In the genomic region with DNA sequence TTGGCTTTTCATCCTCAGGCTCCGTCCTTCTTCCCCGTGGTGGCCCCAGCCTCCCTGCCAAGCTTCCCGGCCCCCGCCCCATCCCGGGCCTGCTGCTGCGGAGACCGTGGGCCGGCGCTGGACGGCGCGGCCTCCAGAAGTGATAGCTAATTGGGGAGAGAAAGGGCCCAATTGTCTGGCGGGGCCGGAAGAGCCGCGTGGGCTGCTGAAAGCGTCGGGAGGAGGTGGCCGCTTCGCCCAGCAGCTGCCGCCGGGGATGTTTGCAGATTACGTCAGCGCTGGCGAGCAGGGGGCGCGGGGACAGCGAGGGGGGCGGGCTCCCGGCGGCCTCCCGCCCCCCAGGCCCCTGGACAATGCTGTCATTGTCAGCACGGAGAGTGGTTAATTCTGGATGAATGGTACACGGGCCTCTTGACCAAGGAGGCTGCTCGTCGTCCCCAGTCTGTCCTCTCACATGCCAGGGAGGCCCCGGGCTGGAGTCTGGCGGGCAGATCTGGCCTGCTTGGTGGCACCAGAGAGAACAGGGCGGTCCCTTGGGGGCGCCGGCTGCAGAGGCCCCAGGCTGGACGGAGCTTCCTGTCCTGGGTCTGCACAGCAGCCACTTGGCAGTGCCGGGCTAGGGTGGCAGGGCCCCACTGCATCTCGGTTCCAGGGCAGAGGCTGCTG, we compare ENCODE assay signal across 9 cellular contexts.
DNase-seq lines count a peak whose midpoint lies in the region; ATAC-seq and TF ChIP-seq lines count a peak whose summit lies in the region.
"Had no signal": no experiment of that assay in that cellular context is flagged by ENCODE, and none has a peak within 500 bp of the region (broad histone marks: within the 10 kb centered on the region; RNA-seq: fewer than 3 reads in every experiment).

No MANE protein-coding gene starts in this region.

- H3K27ac Mint-ChIP-seq in nephron, result peak overlapping the region in 2 of 3 experiments; percentile 73 to 100
- H3K27ac Mint-ChIP-seq: type B pancreatic cell had no signal

- peaks cover 9% of the 10 kb centered on the region for H3K36me3 Mint-ChIP-seq in nephron (ENCODE audit: low read depth)

- no peak for ATAC-seq in HG02571 (IDR thresholded peaks at IDR 0.05; ENCODE audit: unreplicated experiment)

- peaks cover 9% of the 10 kb centered on the region for H3K9me3 Mint-ChIP-seq in nephron

- H3K27me3 Mint-ChIP-seq in nephron (ENCODE audit: low read depth), result peaks cover 16% of the 10 kb centered on the region

- DNase-seq in C1 segment of cervical spinal cord (lab: John Stamatoyannopoulos, UW) (peak in 13 of 14 donors; percentile 35 to 93 (median 79)), NCI-H1105 treated with DMSO at 0.1 percent for 48 hours (lab: John Stamatoyannopoulos, UW) (peak; percentile 37), epidermal melanocyte (ENCODE audit: insufficient read length, low spot score) (peak; percentile 64), KBM-7 (no peak), DMS114 treated with DMSO at 0.1 percent for 48 hours (lab: John Stamatoyannopoulos, UW; ENCODE audit: unreplicated experiment) (no peak)
- no peak for DNase-seq in activated T-cell treated with anti-CD3 and anti-CD28 coated beads, Interleukin-2, amount 50 U/mL, for 1 hour

- H3K4me1 Mint-ChIP-seq in nephron, result peaks cover 24% of the 10 kb centered on the region

- in situ Hi-C loops in KBM-7 (cut with MboI; ENCODE audit: low pct_unique_long_range_greater_than_20kb, low sequenced_read_pairs), result no loop called here

- no peak overlapping the region for H3K4me3 Mint-ChIP-seq in nephron

- no peak for TF ChIP-seq CTCF in nephron (IDR thresholded peaks at IDR 0.05; ENCODE audit: unreplicated experiment in 3 of 3)

Comparison
In these comparisons a context has a peak if more than half of its experiments do, and no peak if none do; other contexts are left out.
1. DNase-seq: peak in C1 segment of cervical spinal cord (13 of 14), NCI-H1105 treated with DMSO at 0.1 percent for 48 hours (single experiment) and epidermal melanocyte (single experiment); none in KBM-7 (single experiment), DMS114 treated with DMSO at 0.1 percent for 48 hours (single experiment) and activated T-cell treated with anti-CD3 and anti-CD28 coated beads, Interleukin-2, amount 50 U/mL, for 1 hour (single experiment).